Comparison of ENCODE assay signal across 8 cellular contexts in genomic region chr3:156673732-156674045, GRCh38. TPM values are rescaled to one million over a fixed set of nuclear protein-coding genes. Genes with fewer than 3 reads are reported as not detected.
DNase-seq lines count a peak whose midpoint lies in the region; ATAC-seq and TF ChIP-seq lines count a peak whose summit lies in the region.

No MANE protein-coding gene starts in this region.

- H3K4ac ChIP-seq in trophoblast cell (ENCODE audit: low read depth, low read length), result no peak overlapping the region

- peak overlapping the region; percentile 51 for H4K8ac ChIP-seq in trophoblast cell (ENCODE audit: low read depth, low read length)

- H4K91ac ChIP-seq in trophoblast cell (ENCODE audit: low read depth, low read length), result no peak overlapping the region

- TF ChIP-seq CTCF in Calu3 (IDR thresholded peaks at IDR 0.05; ENCODE audit: unreplicated experiment) (no peak), RWPE1 (conservative IDR thresholded peaks at IDR 0.05; ENCODE audit: low read depth) (no peak)

- POLR2A ChIA-PET in RWPE1 (lab: Yijun Ruan, JAX; ENCODE audit: low non-redundant PET), result no interaction called here

- H3K23ac ChIP-seq in trophoblast cell (ENCODE audit: low read length), result no peak overlapping the region

- H2AFZ ChIP-seq in trophoblast cell (ENCODE audit: insufficient read depth, low read length, poor library complexity), result peak overlapping the region; percentile 18

- H3K18ac ChIP-seq in trophoblast cell (ENCODE audit: low read length), result no peak overlapping the region

- H3K36me3 ChIP-seq in esophagus (ENCODE audit: control insufficient read depth in 2 of 2, insufficient read depth in 2 of 2, low read length in 1 of 2) (peaks cover 4 to 7% of the 10 kb centered on the region in 2 donors), trophoblast cell (ENCODE audit: control insufficient read depth in 1 of 2, insufficient read depth in 2 of 2, low read length in 2 of 2) (peaks cover 2 to 3% of the 10 kb centered on the region in 2 experiments)

- TSS peak; percentile 36 for BruUV-seq in Calu3 (replicated peaks; lab: Mats Ljungman, UMichigan)

- no peaks in the 10 kb centered on the region for H3K4me1 ChIP-seq in esophagus (ENCODE audit: control insufficient read depth in 2 of 2, insufficient read depth in 2 of 2, low read length in 1 of 2)
- no peaks in the 10 kb centered on the region for H3K4me1 ChIP-seq in trophoblast cell (ENCODE audit: control insufficient read depth in 1 of 2, insufficient read depth in 2 of 2, low read length in 2 of 2)

- H3K4me3 ChIP-seq in esophagus (ENCODE audit: low read depth in 1 of 2, low read length in 2 of 2) (peak overlapping the region; percentile 68 to 96), trophoblast cell (ENCODE audit: low read depth, low read length) (peak overlapping the region; percentile 86)

- H3K27me3 ChIP-seq in esophagus (ENCODE audit: control insufficient read depth in 1 of 2, insufficient read depth in 2 of 2, low read length in 2 of 2) (no peaks in the 10 kb centered on the region), trophoblast cell (ENCODE audit: insufficient read depth, low read length) (no peaks in the 10 kb centered on the region)

- H3K27ac ChIP-seq in RWPE1 (peak overlapping the region; percentile 96), esophagus (ENCODE audit: low read depth in 2 of 2, low read length in 1 of 2) (peak overlapping the region; percentile 93 to 95), trophoblast cell (ENCODE audit: low read depth, low read length) (no peak overlapping the region)

- no peak overlapping the region for H3K9ac ChIP-seq in trophoblast cell (ENCODE audit: low read length)

- 5 to 7% methylated on average over 10 of the region's 10 CpGs for WGBS in esophagus, 2 donors
- no CpG with 5 or more reads among the region's 10 CpGs for WGBS in trophoblast cell (ENCODE audit: extremely low coverage, insufficient coverage, insufficient read length)

- H3K27ac Mint-ChIP-seq in Calu3 (ENCODE audit: unreplicated experiment), result peak overlapping the region; percentile 99

- H3K4me1 Mint-ChIP-seq in Calu3 (ENCODE audit: low read depth, unreplicated experiment), result peaks cover 45% of the 10 kb centered on the region

- no peak overlapping the region for H3K14ac ChIP-seq in trophoblast cell (ENCODE audit: low read length)

- H2BK5ac ChIP-seq in trophoblast cell (ENCODE audit: low read depth, low read length, poor library complexity), result no peak overlapping the region

- H3K4me3 Mint-ChIP-seq in Calu3 (ENCODE audit: low read depth, unreplicated experiment), result peak overlapping the region; percentile 99

- no peaks in the 10 kb centered on the region for H3K27me3 Mint-ChIP-seq in Calu3 (ENCODE audit: unreplicated experiment)

- ATAC-seq in GM21381 (IDR thresholded peaks at IDR 0.05; ENCODE audit: unreplicated experiment) (no peak), HG03521 (IDR thresholded peaks at IDR 0.05; ENCODE audit: unreplicated experiment) (no peak), GM21529 (IDR thresholded peaks at IDR 0.05; ENCODE audit: unreplicated experiment) (no peak)

- peak overlapping the region; percentile 72 for H3K4me2 ChIP-seq in trophoblast cell (ENCODE audit: low read length)

- CTCF ChIA-PET in Calu3 (lab: Charles Lee), result interaction anchor here (0.5 to 2.6 kb wide), 14 partner anchors 9 to 524 kb away, joined by 3 to 30 read pairs (median 4); partner anchors contain the start of gene SSR3
- CTCF ChIA-PET in RWPE1 (lab: Yijun Ruan, JAX), result interaction anchor here (0.5 to 4.6 kb wide), 20 partner anchors 10 to 635 kb away, joined by 3 to 28 read pairs (median 4); no protein-coding TSS in a partner anchor

- peaks cover 12% of the 10 kb centered on the region for H3K79me2 ChIP-seq in trophoblast cell (ENCODE audit: control insufficient read depth, insufficient read depth, low read length, poor library complexity)

- peaks cover 52% of the 10 kb centered on the region for H3K36me3 Mint-ChIP-seq in Calu3 (ENCODE audit: insufficient read depth, unreplicated experiment)

- intact Hi-C loops in Calu3 (cut with micrococcal nuclease; ENCODE audit: unreplicated experiment), result loop anchor here (1.0 to 5.0 kb wide), 6 partner anchors 45 to 521 kb away; partner anchors contain the start of gene SSR3

- H2BK120ac ChIP-seq in trophoblast cell (ENCODE audit: insufficient read depth, low read length, poor library complexity), result no peak overlapping the region

- no peak overlapping the region for H2AK5ac ChIP-seq in trophoblast cell (ENCODE audit: low read length)

- no peak overlapping the region for H4K12ac ChIP-seq in trophoblast cell (ENCODE audit: low read depth, low read length)

- no peaks in the 10 kb centered on the region for H3K9me3 ChIP-seq in esophagus (ENCODE audit: control insufficient read depth in 2 of 2, insufficient read depth in 1 of 2, low read depth in 1 of 2, low read length in 1 of 2)
- H3K9me3 ChIP-seq in trophoblast cell (ENCODE audit: insufficient read depth, low read depth, low read length), result no peaks in the 10 kb centered on the region

- no peaks in the 10 kb centered on the region for H3K9me3 Mint-ChIP-seq in Calu3 (ENCODE audit: low read depth, unreplicated experiment)

- peaks cover 17% of the 10 kb centered on the region for H3K79me1 ChIP-seq in trophoblast cell (ENCODE audit: low read length)

- H2BK12ac ChIP-seq in trophoblast cell (ENCODE audit: low read length), result no peak overlapping the region

- DNase-seq in Calu3 (no peak), RWPE1 (ENCODE audit: low spot score) (no peak), trophoblast cell (no peak), NCI-H2081 (lab: John Stamatoyannopoulos, UW) (no peak)

RNA-seq across cellular contexts. Expression of gene TIPARP, which starts 0.7 kb away (rescaled TPM):
- 84.9 and 91.4 TPM in 2 replicates for total RNA-seq in Calu3 (2022)
- 10 to 100 TPM; 22.6 to 33.8 TPM for polyA plus RNA-seq in esophagus
- polyA plus RNA-seq in trophoblast cell (2013), result 31.9 and 33.4 TPM in 2 replicates
